ENCODE assay signal across 25 cellular contexts in genomic region chr3:53823026-53823955, GRCh38. TPM values are rescaled to one million over a fixed set of nuclear protein-coding genes. Genes with fewer than 3 reads are reported as not detected.
DNase-seq lines count a peak whose midpoint lies in the region; ATAC-seq, FAIRE-seq and TF ChIP-seq lines count a peak whose summit lies in the region.
"Had no signal": no experiment of that assay in that cellular context is flagged by ENCODE, and none has a peak within 500 bp of the region (broad histone marks: within the 10 kb centered on the region; RNA-seq: fewer than 3 reads in every experiment).

No MANE protein-coding gene starts in this region.

- no peak for DNase-seq in A549 (ENCODE audit: low read depth in 1 of 2, low spot score in 1 of 2)
- DNase-seq in K562 (ENCODE audit: extremely low read depth in 1 of 4, low spot score in 3 of 4) = no peak
- peak; percentile 66 for DNase-seq in kidney
- peak in 3 of 5 donors; percentile 8 to 17 (median 8) for DNase-seq in ovary
- no peak for DNase-seq in activated CD4-positive, alpha-beta T cell treated with anti-CD3 and anti-CD28 coated beads for 1 hour
- no peak for DNase-seq in NCI-H526 (lab: John Stamatoyannopoulos, UW)
- DNase-seq in UCSD-AML1 (lab: John Stamatoyannopoulos, UW; ENCODE audit: unreplicated experiment) = no peak
- DNase-seq: activated CD4-positive, alpha-beta memory T cell treated with anti-CD3 and anti-CD28 coated beads, Interleukin-2, amount 10 ng/mL, durations not matched to agents 7 days and 5 days; activated CD8-positive, alpha-beta memory T cell treated with anti-CD3 and anti-CD28 coated beads, Interleukin-2, amount 50 U/mL, for 4 hours; activated naive CD4-positive, alpha-beta T cell treated with anti-CD3 and anti-CD28 coated beads for 36 hours; Calu3; DMS79; gastrocnemius medialis; hippocampal formation; immature natural killer cell; left lung; NCI-H1694; stimulated activated CD4-positive, alpha-beta T cell treated with anti-CD3 and anti-CD28 coated beads, Interleukin-4, amount 100 ng/mL, for 4 hours; testis had no signal

- H4K20me1 ChIP-seq in K562 (replicated peaks; ENCODE audit: control insufficient read depth, insufficient read depth, low read length) = no peaks in the 10 kb centered on the region; the same call in 1 of the 2 replicates

- POLR2A ChIA-PET in A549 (lab: Yijun Ruan, JAX) (no interaction called here), K562 (lab: Yijun Ruan, JAX) (no interaction called here)

- H3K9me1 ChIP-seq in K562 (ENCODE audit: control insufficient read depth, insufficient read depth, low read length) = no peaks in the 10 kb centered on the region

- no peaks in the 10 kb centered on the region for H3K4me1 ChIP-seq in A549
- no peaks in the 10 kb centered on the region for H3K4me1 ChIP-seq in K562 (replicated peaks in 1 of 2; ENCODE audit: control insufficient read depth in 2 of 2, insufficient read depth in 2 of 2, low read length in 2 of 2)
- H3K4me1 ChIP-seq in kidney (ENCODE audit: control insufficient read depth in 1 of 2, insufficient read depth in 1 of 2, low read depth in 1 of 2, low read length in 2 of 2) = no peaks in the 10 kb centered on the region
- H3K4me1 ChIP-seq in ovary (ENCODE audit: insufficient read depth) = no peaks in the 10 kb centered on the region
- H3K4me1 ChIP-seq: left lung, testis had no signal

- H3K4me3 ChIP-seq in A549 = no peak overlapping the region
- no peak overlapping the region for H3K4me3 ChIP-seq in K562
- no peak overlapping the region for H3K4me3 ChIP-seq in kidney (ENCODE audit: low read length in 2 of 2)
- H3K4me3 ChIP-seq in ovary = no peak overlapping the region
- H3K4me3 ChIP-seq: gastrocnemius medialis, left lung had no signal

- H3K36me3 ChIP-seq in K562 (ENCODE audit: control insufficient read depth, insufficient read depth, low read length) = no peaks in the 10 kb centered on the region
- H3K36me3 ChIP-seq in kidney (ENCODE audit: control insufficient read depth in 1 of 2, insufficient read depth in 2 of 2, low read length in 2 of 2) = peaks cover 14 to 39% of the 10 kb centered on the region in 2 donors
- H3K36me3 ChIP-seq in ovary = no peaks in the 10 kb centered on the region
- H3K36me3 ChIP-seq: gastrocnemius medialis had no signal

- TF ChIP-seq CTCF in A549 (IDR thresholded peaks at IDR 0.05) (no peak), K562 (IDR thresholded peaks at IDR 0.05 in 2 of 3, conservative IDR thresholded peaks at IDR 0.05 in 1 of 3; ENCODE audit: insufficient read depth in 2 of 3, low read depth in 1 of 3, low read length in 3 of 3) (no peak), kidney (IDR thresholded peaks at IDR 0.05; ENCODE audit: borderline replicate concordance, extremely low read depth, insufficient read depth) (no peak), ovary (IDR thresholded peaks at IDR 0.05) (no peak)

- no peak for TF ChIP-seq POLR2A in A549 (IDR thresholded peaks at IDR 0.05; ENCODE audit: low read length)
- TF ChIP-seq POLR2A in K562 (conservative IDR thresholded peaks at IDR 0.05) = no peak
- TF ChIP-seq POLR2A in ovary (IDR thresholded peaks at IDR 0.05) = no peak

- no peaks in the 10 kb centered on the region for H3K79me2 ChIP-seq in K562 (ENCODE audit: control insufficient read depth, insufficient read depth, low read length)

- intact Hi-C loops in K562 (cut with micrococcal nuclease) = no loop called here
- intact Hi-C loops in kidney (cut with DNase I) = no loop called here
- intact Hi-C loops in ovary (cut with DNase I) = no loop called here

- H3K27me3 ChIP-seq in K562 (ENCODE audit: control insufficient read depth in 2 of 2, insufficient read depth in 2 of 2, low read length in 2 of 2) = peaks cover 0 to 18% of the 10 kb centered on the region in 2 experiments; a peak in 2 of 5 replicates
- no peaks in the 10 kb centered on the region for H3K27me3 ChIP-seq in ovary
- H3K27me3 ChIP-seq: gastrocnemius medialis, left lung, neutrophil, testis had no signal

- CTCF ChIA-PET in A549 (lab: Yijun Ruan, JAX) (no interaction called here), K562 (lab: Yijun Ruan, JAX; ENCODE audit: low intra/inter-chr PET ratio) (no interaction called here)

- in situ Hi-C loops in K562 (cut with MboI) = no loop called here

- no peaks in the 10 kb centered on the region for H3K9me3 ChIP-seq in A549
- H3K9me3 ChIP-seq in K562 (replicated peaks; ENCODE audit: control insufficient read depth, insufficient read depth, low read depth, low read length) = no peaks in the 10 kb centered on the region
- no peaks in the 10 kb centered on the region for H3K9me3 ChIP-seq in kidney (ENCODE audit: control insufficient read depth in 1 of 2, low read length in 2 of 2)
- H3K9me3 ChIP-seq in ovary = no peaks in the 10 kb centered on the region
- H3K9me3 ChIP-seq: gastrocnemius medialis, left lung, neutrophil, testis had no signal

- BruUV-seq in K562 (replicated peaks; lab: Mats Ljungman, UMichigan) = no TSS peak

- FAIRE-seq in A549 (lab: Jason Lieb, UNC) = no peak
- no peak for FAIRE-seq in K562 (lab: Jason Lieb, UNC)
- no peak for FAIRE-seq in kidney (lab: Jason Lieb, UNC)
- FAIRE-seq: A204.1, endometrium, G401.6 had no signal

- TF ChIP-seq RAD21 in A549 (conservative IDR thresholded peaks at IDR 0.05 in 1 of 2, IDR thresholded peaks at IDR 0.05 in 1 of 2) = no peak
- no peak for TF ChIP-seq RAD21 in K562 (CRISPR knock-in tag; conservative IDR thresholded peaks at IDR 0.05 in 1 of 2, IDR thresholded peaks at IDR 0.05 in 1 of 2)

- H3K4me2 ChIP-seq in A549 = no peak overlapping the region
- no peak overlapping the region for H3K4me2 ChIP-seq in K562 (ENCODE audit: insufficient read depth, low read length)

- H3K27ac ChIP-seq in A549 (no peak overlapping the region), K562 (ENCODE audit: extremely low read depth, low read depth, low read length) (no peak overlapping the region), kidney (ENCODE audit: low read depth in 2 of 2, low read length in 2 of 2) (no peak overlapping the region), ovary (no peak overlapping the region)
- H3K27ac ChIP-seq: gastrocnemius medialis, left lung, neutrophil, RWPE1, testis had no signal

- no peak overlapping the region for H3K9ac ChIP-seq in K562 (ENCODE audit: insufficient read depth in 1 of 2, low read depth in 2 of 2, low read length in 2 of 2)
- no peak overlapping the region for H3K9ac ChIP-seq in kidney (ENCODE audit: low read length in 2 of 2)

- TF ChIP-seq EP300 in A549 (IDR thresholded peaks at IDR 0.05) = no peak
- no peak for TF ChIP-seq EP300 in K562 (IDR thresholded peaks at IDR 0.05; ENCODE audit: low read length)
- no peak for TF ChIP-seq EP300 in ovary (IDR thresholded peaks at IDR 0.05)

- H2AFZ ChIP-seq in K562 (ENCODE audit: low read depth, low read length) = no peak overlapping the region

- ATAC-seq in A549 = peak; percentile 44 to 45; a peak in 2 of 6 replicates
- no peak for ATAC-seq in K562
- ATAC-seq in GM18907 (IDR thresholded peaks at IDR 0.05; ENCODE audit: unreplicated experiment) = no peak
- ATAC-seq: gastrocnemius medialis, left lung had no signal

- 95% methylated on average over 20 of the region's 67 CpGs for WGBS in A549 (ENCODE audit: missing lambda C conversion rate)
- 59% methylated on average over 31 of the region's 67 CpGs for WGBS in K562 (ENCODE audit: insufficient coverage, low coverage, missing lambda C conversion rate)
- WGBS in ovary, 3 donors = 95% methylated on average over 56 to 67 of the region's 67 CpGs

RNA-seq across cellular contexts. Expression of gene CHDH, which starts 22.9 kb away (rescaled TPM):
- 1.1 and 2.0 TPM in 2 replicates for polyA plus RNA-seq in A549 (2011; rRNA removed)
- polyA plus RNA-seq in A549 (2012; cell fraction: cytosol; rRNA removed) = 1.1 and 1.4 TPM in 2 replicates
- polyA plus RNA-seq in A549 (2012; cell fraction: nucleus; rRNA removed) = 5.3 TPM in 2 replicates
- polyA plus RNA-seq in A549 (2017; fragmentation: RNase III; extraction: RNeasy Plus Mini Kit Qiagen cat#74134 plus additional on column Dnase treatment) = 2.1 to 3.3 TPM (median 2.8 TPM) in 3 replicates
- 1.4 and 1.7 TPM in 2 replicates for polyA minus RNA-seq in A549 (2011; rRNA and poly(A)+ RNA removed)
- 0.51 and 1.1 TPM in 2 replicates for total RNA-seq in K562 (2011; cell fraction: chromatin; rRNA removed; ENCODE audit: low replicate concordance)
- total RNA-seq in K562 (2011; cell fraction: nucleolus; rRNA removed) = 0.39 and 0.83 TPM in 2 replicates
- total RNA-seq in K562 (2011; cell fraction: nucleoplasm; rRNA removed) = 0.44 and 0.46 TPM in 2 replicates
- total RNA-seq in K562 (2014; rRNA removed) = 0.57 and 1.9 TPM in 2 replicates
- 0.29 and 0.33 TPM in 2 replicates for total RNA-seq in K562 (2014; rRNA removed; fragmentation: Illumina TruSeq; extraction: Trizol)
- total RNA-seq in K562 (2015; rRNA removed; fragmentation: Illumina TruSeq; extraction: Trizol) = 0.36 and 0.38 TPM in 2 replicates
- total RNA-seq in K562 (2021) = 0.89 and 1.4 TPM in 2 replicates
- polyA plus RNA-seq in K562 (2011; rRNA removed) = 0.53 and 1.4 TPM in 2 replicates
- 0.78 and 1.2 TPM in 2 replicates for polyA plus RNA-seq in K562 (2011; cell fraction: cytosol; rRNA removed)
- 0.71 and 1.3 TPM in 2 replicates for polyA plus RNA-seq in K562 (2011; cell fraction: nucleus; rRNA removed)
- polyA plus RNA-seq in K562 (2012) = 0.35 and 0.39 TPM in 2 replicates
- polyA plus RNA-seq in K562 (2014; fragmentation: Illumina TruSeq; extraction: Trizol) = 0.46 and 0.58 TPM in 2 replicates
- under 1 TPM; 0.06 to 0.14 TPM for polyA plus RNA-seq in K562 (2014; fragmentation: Nextera tagmentation; extraction: Ambion mirVana)
- 0.65 and 0.90 TPM in 2 replicates for polyA plus RNA-seq in K562 (2014; rRNA removed)
- polyA minus RNA-seq in K562 (2011; rRNA and poly(A)+ RNA removed) = 0.28 and 0.63 TPM in 2 replicates
- polyA minus RNA-seq in K562 (2011; cell fraction: cytosol; rRNA and poly(A)+ RNA removed) = 0.29 and 1.2 TPM in 2 replicates
- 0.13 and 1.00 TPM in 2 replicates for polyA minus RNA-seq in K562 (2011; cell fraction: nucleus; rRNA and poly(A)+ RNA removed)
- total RNA-seq in kidney = 33.4 TPM
- 26.5 TPM for polyA plus RNA-seq in kidney (ENCODE audit: insufficient read depth, low read depth, low replicate concordance)
- total RNA-seq in ovary = 1 to 10 TPM; 3.6 to 7.0 (median 4.9) TPM
- polyA plus RNA-seq in ovary = under 1 TPM; 0.85 to 0.88 TPM
- polyA plus RNA-seq: immature natural killer cell had no signal

RNA-seq across cellular contexts. Expression of gene IL17RB, which starts 23.1 kb away (rescaled TPM):
- 2.2 and 2.9 TPM in 2 replicates for polyA plus RNA-seq in A549 (2011; rRNA removed)
- 1.2 and 1.3 TPM in 2 replicates for polyA plus RNA-seq in A549 (2012; cell fraction: cytosol; rRNA removed)
- polyA plus RNA-seq in A549 (2012; cell fraction: nucleus; rRNA removed) = 2.3 and 3.5 TPM in 2 replicates
- 1.7 to 2.3 TPM (median 1.9 TPM) in 3 replicates for polyA plus RNA-seq in A549 (2017; fragmentation: RNase III; extraction: RNeasy Plus Mini Kit Qiagen cat#74134 plus additional on column Dnase treatment)
- 0.78 and 0.99 TPM in 2 replicates for polyA minus RNA-seq in A549 (2011; rRNA and poly(A)+ RNA removed)
- 4.8 and 6.7 TPM in 2 replicates for total RNA-seq in K562 (2011; cell fraction: chromatin; rRNA removed; ENCODE audit: low replicate concordance)
- 3.3 and 5.3 TPM in 2 replicates for total RNA-seq in K562 (2011; cell fraction: nucleolus; rRNA removed)
- 3.6 and 4.4 TPM in 2 replicates for total RNA-seq in K562 (2011; cell fraction: nucleoplasm; rRNA removed)
- 1.1 and 1.9 TPM in 2 replicates for total RNA-seq in K562 (2014; rRNA removed)
- 1.5 and 1.7 TPM in 2 replicates for total RNA-seq in K562 (2014; rRNA removed; fragmentation: Illumina TruSeq; extraction: Trizol)
- 1.1 and 1.3 TPM in 2 replicates for total RNA-seq in K562 (2015; rRNA removed; fragmentation: Illumina TruSeq; extraction: Trizol)
- total RNA-seq in K562 (2021) = 1.2 and 1.5 TPM in 2 replicates
- polyA plus RNA-seq in K562 (2011; rRNA removed) = 4.1 and 7.6 TPM in 2 replicates
- 2.2 and 4.9 TPM in 2 replicates for polyA plus RNA-seq in K562 (2011; cell fraction: cytosol; rRNA removed)
- 15.7 and 34.8 TPM in 2 replicates for polyA plus RNA-seq in K562 (2011; cell fraction: nucleus; rRNA removed)
- polyA plus RNA-seq in K562 (2012) = 1.2 and 1.4 TPM in 2 replicates
- 1.8 and 2.2 TPM in 2 replicates for polyA plus RNA-seq in K562 (2014; fragmentation: Illumina TruSeq; extraction: Trizol)
- 1 to 10 TPM; 1.1 to 1.8 TPM for polyA plus RNA-seq in K562 (2014; fragmentation: Nextera tagmentation; extraction: Ambion mirVana)
- polyA plus RNA-seq in K562 (2014; rRNA removed) = 2.7 and 2.8 TPM in 2 replicates
- 1.4 and 2.2 TPM in 2 replicates for polyA minus RNA-seq in K562 (2011; rRNA and poly(A)+ RNA removed)
- 0.57 and 1.9 TPM in 2 replicates for polyA minus RNA-seq in K562 (2011; cell fraction: cytosol; rRNA and poly(A)+ RNA removed)
- 1.6 and 4.7 TPM in 2 replicates for polyA minus RNA-seq in K562 (2011; cell fraction: nucleus; rRNA and poly(A)+ RNA removed)
- 27.7 TPM for total RNA-seq in kidney
- 87.4 TPM for polyA plus RNA-seq in kidney (ENCODE audit: insufficient read depth, low read depth, low replicate concordance)
- 1 to 10 TPM in 6 of 7 donors, under 1 TPM in 1; 0.99 to 5.6 (median 1.1) TPM for total RNA-seq in ovary
- polyA plus RNA-seq in ovary = 1 to 10 TPM; 1.1 to 1.2 TPM

RNA-seq across cellular contexts. Expression of gene ACTR8, which starts 58.7 kb away (rescaled TPM):
- polyA plus RNA-seq in A549 (2011; rRNA removed) (18.0 and 19.4 TPM in 2 replicates), A549 (2017; fragmentation: RNase III; extraction: RNeasy Plus Mini Kit Qiagen cat#74134 plus additional on column Dnase treatment) (12.5 to 14.1 TPM (median 12.8 TPM) in 3 replicates), K562 (2011; rRNA removed) (13.3 and 19.1 TPM in 2 replicates), K562 (2014; fragmentation: Illumina TruSeq; extraction: Trizol) (13.8 and 14.0 TPM in 2 replicates), K562 (2014; fragmentation: Nextera tagmentation; extraction: Ambion mirVana) (1 to 10 TPM; 4.8 to 6.6 TPM), K562 (2014; rRNA removed) (10.9 and 14.4 TPM in 2 replicates), kidney (ENCODE audit: insufficient read depth, low read depth, low replicate concordance) (20.4 TPM), ovary (10 to 100 TPM in 1 of 2 donors, 1 to 10 TPM in 1; 9.1 to 20.6 TPM)
- polyA plus RNA-seq in A549 (2012; cell fraction: cytosol; rRNA removed) = 6.7 and 7.6 TPM in 2 replicates
- 5.9 and 9.2 TPM in 2 replicates for polyA plus RNA-seq in A549 (2012; cell fraction: nucleus; rRNA removed)
- polyA minus RNA-seq in A549 (2011; rRNA and poly(A)+ RNA removed) = 14.2 and 17.1 TPM in 2 replicates
- 14.3 and 21.9 TPM in 2 replicates for total RNA-seq in K562 (2011; cell fraction: chromatin; rRNA removed; ENCODE audit: low replicate concordance)
- 7.2 and 10.8 TPM in 2 replicates for total RNA-seq in K562 (2011; cell fraction: nucleolus; rRNA removed)
- 8.1 and 11.1 TPM in 2 replicates for total RNA-seq in K562 (2011; cell fraction: nucleoplasm; rRNA removed)
- total RNA-seq in K562 (2014; rRNA removed) (14.2 and 17.5 TPM in 2 replicates), K562 (2014; rRNA removed; fragmentation: Illumina TruSeq; extraction: Trizol) (18.5 and 18.7 TPM in 2 replicates), K562 (2015; rRNA removed; fragmentation: Illumina TruSeq; extraction: Trizol) (18.1 and 19.1 TPM in 2 replicates), K562 (2021) (17.5 and 24.2 TPM in 2 replicates), kidney (29.6 TPM), ovary (10 to 100 TPM; 12.5 to 34.5 (median 21.3) TPM)
- 6.9 and 7.4 TPM in 2 replicates for polyA plus RNA-seq in K562 (2011; cell fraction: cytosol; rRNA removed)
- 10.2 and 11.3 TPM in 2 replicates for polyA plus RNA-seq in K562 (2011; cell fraction: nucleus; rRNA removed)
- polyA plus RNA-seq in K562 (2012) = 10.9 and 13.3 TPM in 2 replicates
- 37.5 and 40.3 TPM in 2 replicates for polyA minus RNA-seq in K562 (2011; rRNA and poly(A)+ RNA removed)
- polyA minus RNA-seq in K562 (2011; cell fraction: cytosol; rRNA and poly(A)+ RNA removed) = 8.6 and 14.4 TPM in 2 replicates
- 7.8 and 12.9 TPM in 2 replicates for polyA minus RNA-seq in K562 (2011; cell fraction: nucleus; rRNA and poly(A)+ RNA removed)

Comparison
In these comparisons a context has a peak if more than half of its experiments do, and no peak if none do; other contexts are left out.
1. ATAC-seq: peak in A549 (2 of 2); none in K562 (single experiment) and GM18907 (single experiment).
2. DNase-seq: peak in kidney (single experiment) and ovary (3 of 5); none in A549 (0 of 2), K562 (0 of 4), activated CD4-positive, alpha-beta T cell treated with anti-CD3 and anti-CD28 coated beads for 1 hour (single experiment), NCI-H526 (0 of 2) and UCSD-AML1 (single experiment).